In the genomic region with DNA sequence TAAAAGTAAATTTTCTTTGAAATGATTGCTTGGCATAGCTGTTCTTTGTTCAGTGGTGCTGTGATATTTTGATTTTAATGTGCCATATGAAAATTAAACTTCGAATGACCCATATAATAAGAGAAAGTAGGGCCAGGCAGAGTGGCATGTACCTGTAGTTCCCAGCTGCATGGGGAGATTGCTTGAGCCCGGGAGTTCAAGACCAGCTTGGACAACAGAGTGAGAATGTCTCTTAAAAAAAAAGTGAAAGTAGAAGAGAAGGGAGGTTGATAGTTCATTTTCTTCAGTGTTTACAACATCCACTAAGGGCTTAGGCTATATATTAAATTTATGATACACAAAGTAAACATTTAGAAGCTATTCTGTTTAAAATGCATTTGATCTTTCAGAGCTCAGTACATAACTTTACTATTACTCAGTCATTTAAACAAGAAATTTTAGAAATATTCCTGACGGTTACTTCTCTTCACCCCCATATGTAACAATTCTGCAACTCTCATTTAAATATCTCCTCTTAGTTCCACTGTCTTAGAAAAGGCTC, we compare ENCODE assay signal across 20 cellular contexts. TPM values are rescaled to one million over a fixed set of nuclear protein-coding genes. Genes with fewer than 3 reads are reported as not detected.
DNase-seq lines count a peak whose midpoint lies in the region; ATAC-seq and TF ChIP-seq lines count a peak whose summit lies in the region.
"Had no signal": no experiment of that assay in that cellular context is flagged by ENCODE, and none has a peak within 500 bp of the region (broad histone marks: within the 10 kb centered on the region; RNA-seq: fewer than 3 reads in every experiment).

No MANE protein-coding gene starts in this region.

- intact Hi-C loops in left ventricle myocardium inferior (cut with micrococcal nuclease) (no loop called here), right cardiac atrium (cut with DNase I) (loop anchor here in 1 of 4 donors (10.0 kb wide), 1 partner anchor 274 kb away; no protein-coding TSS in a partner anchor)

- H3K9me3 ChIP-seq in left ventricle myocardium inferior (replicated peaks) = no peaks in the 10 kb centered on the region
- H3K9me3 ChIP-seq in right cardiac atrium (ENCODE audit: control insufficient read depth, low read length) = no peaks in the 10 kb centered on the region
- no peaks in the 10 kb centered on the region for H3K9me3 ChIP-seq in thoracic aorta
- H3K9me3 ChIP-seq: adrenal gland, sigmoid colon had no signal

- H3K27ac ChIP-seq in left ventricle myocardium inferior (replicated peaks) (no peak overlapping the region), right cardiac atrium (ENCODE audit: low read length) (no peak overlapping the region), thoracic aorta (no peak overlapping the region)
- H3K27ac ChIP-seq: parathyroid adenoma had no signal

- no peaks in the 10 kb centered on the region for H3K27me3 ChIP-seq in left ventricle myocardium inferior (ENCODE audit: low read depth)
- no peaks in the 10 kb centered on the region for H3K27me3 ChIP-seq in right cardiac atrium (ENCODE audit: control insufficient read depth, insufficient read depth)
- no peaks in the 10 kb centered on the region for H3K27me3 ChIP-seq in thoracic aorta (replicated peaks; ENCODE audit: insufficient read depth)
- H3K27me3 ChIP-seq: adrenal gland, sigmoid colon had no signal

- H3K4me3 ChIP-seq in left ventricle myocardium inferior (peak overlapping the region; percentile 37), right cardiac atrium (ENCODE audit: low read length) (no peak overlapping the region), WI38 (ENCODE audit: low read depth, low read length) (peak overlapping the region; percentile 43), thoracic aorta (peak overlapping the region; percentile 21)
- H3K4me3 ChIP-seq: GM23338 had no signal

- ATAC-seq in right cardiac atrium = no peak
- ATAC-seq in left lobe of liver = peak; percentile 72
- no peak for ATAC-seq in thoracic aorta (ENCODE audit: insufficient number of reproducible peaks, low FRiP score, low read depth)
- ATAC-seq in GM21447 (IDR thresholded peaks at IDR 0.05; ENCODE audit: unreplicated experiment) = no peak
- ATAC-seq: stimulated activated memory B cell treated with anti-CD40 and anti-IgM and Interleukin-4, amounts not matched to agents 10 μg/mL and 1 μg/mL and 100 μg/mL, for 72 hours had no signal

- H3K36me3 ChIP-seq in left ventricle myocardium inferior = no peaks in the 10 kb centered on the region
- H3K36me3 ChIP-seq in thoracic aorta = no peaks in the 10 kb centered on the region
- H3K36me3 ChIP-seq: adrenal gland, sigmoid colon had no signal

- H3K4me1 ChIP-seq in left ventricle myocardium inferior (peaks cover 33% of the 10 kb centered on the region), right cardiac atrium (ENCODE audit: control insufficient read depth, insufficient read depth, low read length) (no peaks in the 10 kb centered on the region), thoracic aorta (ENCODE audit: control insufficient read depth in 1 of 2, low read depth in 2 of 2) (peaks cover 0 to 13% of the 10 kb centered on the region in 2 donors)
- H3K4me1 ChIP-seq: parathyroid adenoma had no signal

- 31% methylated on average over 3 of the region's 3 CpGs for WGBS in right cardiac atrium

- DNase-seq in left ventricle myocardium inferior = no peak
- DNase-seq in right cardiac atrium = no peak
- no peak for DNase-seq in left lobe of liver (ENCODE audit: low spot score)
- DNase-seq in thoracic aorta (ENCODE audit: low spot score) = no peak
- DNase-seq in NCI-H526 (lab: John Stamatoyannopoulos, UW) = no peak
- DNase-seq in NCI-H1436 (lab: John Stamatoyannopoulos, UW) = no peak
- DNase-seq: activated CD4-positive, CD25-positive, alpha-beta regulatory T cell treated with anti-CD3 and anti-CD28 coated beads, Interleukin-2, amount 50 U/mL, for 72 hours; KG1; kidney; naive B cell; NCI-H2029 treated with DMSO at 0.1 percent for 48 hours; NCI-H345; sigmoid colon; T-helper 9 cell had no signal

- no peak for TF ChIP-seq CTCF in left ventricle myocardium inferior (IDR thresholded peaks at IDR 0.05; ENCODE audit: borderline replicate concordance)
- no peak for TF ChIP-seq CTCF in WI38 (IDR thresholded peaks at IDR 0.05; ENCODE audit: low read depth, low read length)
- no peak for TF ChIP-seq CTCF in thoracic aorta (IDR thresholded peaks at IDR 0.05)

RNA-seq across cellular contexts. Expression of a gene that starts 17.2 kb away (rescaled TPM):
- total RNA-seq in left ventricle myocardium inferior (4.2 TPM), right cardiac atrium (1 to 10 TPM; 3.4 to 6.6 (median 5.3) TPM), left lobe of liver (2.2 TPM), thoracic aorta (1 to 10 TPM; 2.6 to 6.3 TPM)
- 3.9 TPM for polyA plus RNA-seq in right cardiac atrium
